Comparison of ENCODE assay signal across 1 cellular context in genomic region chr1:78045850-78046778, GRCh38.
TF ChIP-seq lines count a peak whose summit lies in the region.

TSS of gene GIPC2 (plus strand) at chr1:78045966. CDS start at chr1:78046095, 129 bp downstream.

TF ChIP-seq in WTC11, 78 proteins besides CTCF, POLR2A, EP300 and RAD21 (continued from another document):
- TF ChIP-seq FOXJ3 (CRISPR knock-in tag; IDR thresholded peaks at IDR 0.05; ENCODE audit: borderline replicate concordance), result no peak
